ENCODE assay signal across 8 cellular contexts in the genomic region with DNA sequence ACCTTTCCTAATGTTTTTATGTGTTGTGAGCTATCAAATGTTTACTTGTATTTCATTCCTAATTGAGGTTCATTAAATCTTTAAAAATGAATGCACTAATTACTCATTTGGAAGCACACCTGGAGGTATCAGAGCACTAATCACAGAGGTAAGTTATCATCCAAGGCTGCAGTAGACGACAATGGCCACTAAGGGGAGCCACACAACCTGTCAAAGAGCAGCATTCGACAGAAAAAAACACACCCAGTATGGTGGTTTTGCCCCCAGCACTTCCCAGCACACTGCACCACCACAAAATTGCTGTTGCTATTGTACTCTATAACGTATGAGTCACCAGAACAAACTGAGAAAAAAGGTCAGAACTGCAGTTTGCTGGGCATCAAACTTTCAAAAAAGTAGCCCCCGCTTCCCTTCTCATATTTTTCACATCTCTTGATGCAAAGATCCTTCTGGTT.
DNase-seq lines count a peak whose midpoint lies in the region; ATAC-seq and TF ChIP-seq lines count a peak whose summit lies in the region.

No MANE protein-coding gene starts in this region.

- H3K27me3 Mint-ChIP-seq in activated CD4-positive, alpha-beta T cell treated with anti-CD3 and anti-CD28 coated beads for 36 hours: peaks cover 9% of the 10 kb centered on the region
- peaks cover 28% of the 10 kb centered on the region for H3K27me3 Mint-ChIP-seq in endodermal cell (ENCODE audit: insufficient read depth)

- no peaks in the 10 kb centered on the region for H3K36me3 Mint-ChIP-seq in activated CD4-positive, alpha-beta T cell treated with anti-CD3 and anti-CD28 coated beads for 36 hours (ENCODE audit: low read depth)
- no peaks in the 10 kb centered on the region for H3K36me3 Mint-ChIP-seq in endodermal cell (ENCODE audit: low read depth)

- POLR2A ChIA-PET in activated CD4-positive, alpha-beta T cell treated with anti-CD3 and anti-CD28 coated beads for 36 hours (lab: Charles Lee): no interaction called here

- ATAC-seq in GM18505 (IDR thresholded peaks at IDR 0.05; ENCODE audit: unreplicated experiment) (peak; percentile 82), HG03095 (IDR thresholded peaks at IDR 0.05; ENCODE audit: unreplicated experiment) (peak; percentile 64)
- peak; percentile 97 for ATAC-seq in activated CD4-positive, alpha-beta T cell treated with anti-CD3 and anti-CD28 coated beads for 36 hours

- H3K4me3 ChIP-seq in endodermal cell (ENCODE audit: low read length) (no peak overlapping the region), tibial artery (no peak overlapping the region)

- H3K9me3 Mint-ChIP-seq in activated CD4-positive, alpha-beta T cell treated with anti-CD3 and anti-CD28 coated beads for 36 hours (ENCODE audit: low read depth): no peaks in the 10 kb centered on the region
- H3K9me3 Mint-ChIP-seq in endodermal cell: peaks cover 12% of the 10 kb centered on the region

- H3K27me3 ChIP-seq in endodermal cell (ENCODE audit: control insufficient read depth, insufficient read depth, low read length, poor library complexity, severe bottlenecking): no peaks in the 10 kb centered on the region
- H3K27me3 ChIP-seq in tibial artery: peaks cover 0 to 9% of the 10 kb centered on the region in 2 donors

- no peak overlapping the region for H3K27ac ChIP-seq in endodermal cell (ENCODE audit: low read depth, low read length)
- no peak overlapping the region for H3K27ac ChIP-seq in tibial artery

- TF ChIP-seq CTCF in AG09319 (IDR thresholded peaks at IDR 0.05; ENCODE audit: low read depth, low read length) (peak; percentile 88), endodermal cell (conservative IDR thresholded peaks at IDR 0.05) (peak; percentile 96), tibial artery (IDR thresholded peaks at IDR 0.05) (peak; percentile 83 to 86)

- 0 to 19% methylated on average over 2 to 4 of the region's 4 CpGs for WGBS in endodermal cell (ENCODE audit: insufficient coverage in 1 of 2, insufficient read length in 1 of 2), 2 experiments

- H3K9ac ChIP-seq in endodermal cell (ENCODE audit: extremely low read depth, low read length, poor library complexity, severe bottlenecking): no peak overlapping the region

- H3K9me3 ChIP-seq in endodermal cell (ENCODE audit: control insufficient read depth, low read length): no peaks in the 10 kb centered on the region
- no peaks in the 10 kb centered on the region for H3K9me3 ChIP-seq in tibial artery

- TF ChIP-seq POLR2A in GM18505 (IDR thresholded peaks at IDR 0.05; ENCODE audit: borderline replicate concordance, extremely low read depth, insufficient read depth, insufficient read length): no peak

- DNase-seq in AG09319 (ENCODE audit: extremely low read depth, low read depth) (peak; percentile 70), NCI-H2171 treated with DMSO at 0.1 percent for 48 hours (lab: John Stamatoyannopoulos, UW) (peak; percentile 45), endodermal cell (peak; percentile 92), myocyte (ENCODE audit: low read depth) (peak; percentile 76), tibial artery (peak in 1 of 2 donors; percentile 66)
- peak; percentile 81 for DNase-seq in activated CD4-positive, alpha-beta T cell treated with anti-CD3 and anti-CD28 coated beads for 36 hours

- H3K4me1 ChIP-seq in endodermal cell (ENCODE audit: control insufficient read depth, insufficient read depth, low read length) (no peaks in the 10 kb centered on the region), tibial artery (peaks cover 0 to 6% (median 0%) of the 10 kb centered on the region in 4 donors)

- no peak overlapping the region for H3K4me3 Mint-ChIP-seq in activated CD4-positive, alpha-beta T cell treated with anti-CD3 and anti-CD28 coated beads for 36 hours
- no peak overlapping the region for H3K4me3 Mint-ChIP-seq in endodermal cell

- H3K4me1 Mint-ChIP-seq in activated CD4-positive, alpha-beta T cell treated with anti-CD3 and anti-CD28 coated beads for 36 hours: peaks cover 3% of the 10 kb centered on the region
- peaks cover 16% of the 10 kb centered on the region for H3K4me1 Mint-ChIP-seq in endodermal cell

- no peak overlapping the region for H3K27ac Mint-ChIP-seq in activated CD4-positive, alpha-beta T cell treated with anti-CD3 and anti-CD28 coated beads for 36 hours
- H3K27ac Mint-ChIP-seq in endodermal cell: no peak overlapping the region

- CTCF ChIA-PET in activated CD4-positive, alpha-beta T cell treated with anti-CD3 and anti-CD28 coated beads for 36 hours (lab: Charles Lee): interaction anchor here (0.7 to 3.3 kb wide), 12 partner anchors 10 to 634 kb away, joined by 3 to 11 read pairs (median 4); no protein-coding TSS in a partner anchor

- intact Hi-C loops in activated CD4-positive, alpha-beta T cell treated with anti-CD3 and anti-CD28 coated beads for 36 hours (cut with DNase I, micrococcal nuclease): loop anchor here (1.0 to 10.0 kb wide), 10 partner anchors 77 to 771 kb away; a partner anchor contains a TSS
- intact Hi-C loops in tibial artery (cut with DNase I; ENCODE audit: low total_unique reads): loop anchor here (5.0 kb wide), 1 partner anchor 635 kb away; no protein-coding TSS in a partner anchor

- no peaks in the 10 kb centered on the region for H3K36me3 ChIP-seq in endodermal cell (ENCODE audit: control insufficient read depth, insufficient read depth, low read length)
- H3K36me3 ChIP-seq in tibial artery: no peaks in the 10 kb centered on the region
